ENCODE assay signal across 12 cellular contexts in the genomic region with DNA sequence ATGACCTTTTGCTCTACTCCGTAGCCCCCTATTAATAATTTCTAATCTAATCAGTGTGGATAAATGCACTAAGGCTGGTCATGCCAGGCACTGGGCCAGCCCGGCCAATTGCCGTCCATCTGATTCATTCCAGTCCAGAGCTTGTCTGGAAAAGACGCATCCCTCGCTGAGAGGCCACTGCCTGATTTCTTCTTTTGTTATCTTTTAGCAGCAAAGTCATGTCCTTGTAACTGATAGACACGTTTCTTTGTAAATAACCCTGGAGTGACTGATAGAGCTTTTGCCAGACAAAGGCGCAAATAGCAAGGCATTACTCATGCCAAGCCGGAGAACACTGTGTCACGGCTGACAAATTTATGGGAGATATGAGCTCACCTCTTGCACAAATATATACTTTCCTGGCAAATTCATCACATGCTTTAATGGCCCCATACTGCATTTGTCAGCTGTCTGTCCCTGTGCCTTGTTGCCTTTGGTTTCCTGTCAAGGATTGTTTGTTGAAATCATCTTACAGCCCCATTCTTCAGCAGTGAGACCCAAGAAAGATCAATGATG.
DNase-seq lines count a peak whose midpoint lies in the region; ATAC-seq and TF ChIP-seq lines count a peak whose summit lies in the region.
"Had no signal": no experiment of that assay in that cellular context is flagged by ENCODE, and none has a peak within 500 bp of the region (broad histone marks: within the 10 kb centered on the region; RNA-seq: fewer than 3 reads in every experiment).

No MANE protein-coding gene starts in this region.

- ATAC-seq in HG03108 (IDR thresholded peaks at IDR 0.05; ENCODE audit: unreplicated experiment), result no peak
- ATAC-seq in HG03139 (IDR thresholded peaks at IDR 0.05; ENCODE audit: unreplicated experiment), result no peak

- peak overlapping the region; percentile 36; the same call in 1 of the 2 replicates for H3K27ac ChIP-seq in 22Rv1
- H3K27ac ChIP-seq: BLaER1 had no signal

- peak overlapping the region in 3 of 5 experiments; percentile 5 to 71 (median 65) for H3K27ac Mint-ChIP-seq in brain
- no peak overlapping the region for H3K27ac Mint-ChIP-seq in activated naive CD4-positive, alpha-beta T cell treated with anti-CD3 and anti-CD28 coated beads, Interleukin-2, amount 10 ng/mL, durations not matched to agents 7 days and 5 days

- TF ChIP-seq EP300 in Ishikawa (IDR thresholded peaks at IDR 0.05; ENCODE audit: borderline replicate concordance), result no peak

- H3K4me3 ChIP-seq in kidney epithelial cell (ENCODE audit: low read depth, low read length), result no peak overlapping the region
- H3K4me3 ChIP-seq: BLaER1 had no signal

- H3K36me3 ChIP-seq in kidney epithelial cell (ENCODE audit: control insufficient read depth, insufficient read depth, low read length), result no peaks in the 10 kb centered on the region
- H3K36me3 ChIP-seq: BLaER1 had no signal

- H3K9me3 Mint-ChIP-seq in brain, result no peaks in the 10 kb centered on the region
- no peaks in the 10 kb centered on the region for H3K9me3 Mint-ChIP-seq in activated naive CD4-positive, alpha-beta T cell treated with anti-CD3 and anti-CD28 coated beads, Interleukin-2, amount 10 ng/mL, durations not matched to agents 7 days and 5 days

- no peak overlapping the region for H3K4me3 Mint-ChIP-seq in brain
- H3K4me3 Mint-ChIP-seq in activated naive CD4-positive, alpha-beta T cell treated with anti-CD3 and anti-CD28 coated beads, Interleukin-2, amount 10 ng/mL, durations not matched to agents 7 days and 5 days, result no peak overlapping the region

- TF ChIP-seq CTCF in 22Rv1 (IDR thresholded peaks at IDR 0.05) (no peak), brain (conservative IDR thresholded peaks at IDR 0.05) (no peak), kidney epithelial cell (IDR thresholded peaks at IDR 0.05; ENCODE audit: insufficient read depth, low read length, poor library complexity, severe bottlenecking) (no peak)

- CTCF ChIA-PET in activated naive CD4-positive, alpha-beta T cell treated with anti-CD3 and anti-CD28 coated beads, Interleukin-2, amount 10 ng/mL, durations not matched to agents 7 days and 5 days (lab: Charles Lee), result no interaction called here

- H3K27me3 ChIP-seq in kidney epithelial cell (ENCODE audit: control insufficient read depth, insufficient read depth, low read length), result no peaks in the 10 kb centered on the region
- H3K27me3 ChIP-seq: BLaER1 had no signal

- peak; percentile 88 for DNase-seq in kidney epithelial cell (ENCODE audit: low read depth)
- DNase-seq in GOT3 (lab: John Stamatoyannopoulos, UW), result no peak
- DNase-seq in activated naive CD4-positive, alpha-beta T cell treated with anti-CD3 and anti-CD28 coated beads, Interleukin-2, amount 10 ng/mL, durations not matched to agents 7 days and 5 days, result no peak
- DNase-seq: amniotic stem cell; NCI-H1436; stimulated activated CD4-positive, alpha-beta T cell treated with anti-CD3 and anti-CD28 coated beads, Interleukin-2, amount 100 ng/mL, for 24 hours had no signal

- no peaks in the 10 kb centered on the region for H3K36me3 Mint-ChIP-seq in brain
- H3K36me3 Mint-ChIP-seq in activated naive CD4-positive, alpha-beta T cell treated with anti-CD3 and anti-CD28 coated beads, Interleukin-2, amount 10 ng/mL, durations not matched to agents 7 days and 5 days, result no peaks in the 10 kb centered on the region

- peaks cover 11% of the 10 kb centered on the region for H3K4me1 Mint-ChIP-seq in brain
- no peaks in the 10 kb centered on the region for H3K4me1 Mint-ChIP-seq in activated naive CD4-positive, alpha-beta T cell treated with anti-CD3 and anti-CD28 coated beads, Interleukin-2, amount 10 ng/mL, durations not matched to agents 7 days and 5 days

- TF ChIP-seq RAD21 in Ishikawa (IDR thresholded peaks at IDR 0.05; ENCODE audit: low read depth), result no peak

- no peaks in the 10 kb centered on the region for H3K27me3 Mint-ChIP-seq in brain
- H3K27me3 Mint-ChIP-seq in activated naive CD4-positive, alpha-beta T cell treated with anti-CD3 and anti-CD28 coated beads, Interleukin-2, amount 10 ng/mL, durations not matched to agents 7 days and 5 days, result no peaks in the 10 kb centered on the region

TF ChIP-seq in Ishikawa, 13 proteins besides CTCF, POLR2A, EP300 and RAD21:
- peak; percentile 68 for TF ChIP-seq NFIC (IDR thresholded peaks at IDR 0.05)
- TF ChIP-seq FOXM1 (IDR thresholded peaks at IDR 0.05; ENCODE audit: borderline replicate concordance, low read depth), result 0 out of 2 replicates have a peak, but pooled peaks have one; percentile 15
- TF ChIP-seq CEBPB (IDR thresholded peaks at IDR 0.05), result peak; percentile 35; the same call in 1 of the 2 replicates
- no peak for TF ChIP-seq EGR1 (IDR thresholded peaks at IDR 0.05)
- TF ChIP-seq USF1 (IDR thresholded peaks at IDR 0.05), result no peak
- TF ChIP-seq ZBTB7A (IDR thresholded peaks at IDR 0.05; ENCODE audit: low read depth), result no peak
- TF ChIP-seq CREB1 (IDR thresholded peaks at IDR 0.05; ENCODE audit: low read depth), result no peak
- peak; percentile 69 for TF ChIP-seq TCF12 (IDR thresholded peaks at IDR 0.05; ENCODE audit: low read depth)
- TF ChIP-seq TAF1 (IDR thresholded peaks at IDR 0.05; ENCODE audit: low read depth), result no peak
TF ChIP-seq in Ishikawa: peak in this region for 4.
